In the genomic region with DNA sequence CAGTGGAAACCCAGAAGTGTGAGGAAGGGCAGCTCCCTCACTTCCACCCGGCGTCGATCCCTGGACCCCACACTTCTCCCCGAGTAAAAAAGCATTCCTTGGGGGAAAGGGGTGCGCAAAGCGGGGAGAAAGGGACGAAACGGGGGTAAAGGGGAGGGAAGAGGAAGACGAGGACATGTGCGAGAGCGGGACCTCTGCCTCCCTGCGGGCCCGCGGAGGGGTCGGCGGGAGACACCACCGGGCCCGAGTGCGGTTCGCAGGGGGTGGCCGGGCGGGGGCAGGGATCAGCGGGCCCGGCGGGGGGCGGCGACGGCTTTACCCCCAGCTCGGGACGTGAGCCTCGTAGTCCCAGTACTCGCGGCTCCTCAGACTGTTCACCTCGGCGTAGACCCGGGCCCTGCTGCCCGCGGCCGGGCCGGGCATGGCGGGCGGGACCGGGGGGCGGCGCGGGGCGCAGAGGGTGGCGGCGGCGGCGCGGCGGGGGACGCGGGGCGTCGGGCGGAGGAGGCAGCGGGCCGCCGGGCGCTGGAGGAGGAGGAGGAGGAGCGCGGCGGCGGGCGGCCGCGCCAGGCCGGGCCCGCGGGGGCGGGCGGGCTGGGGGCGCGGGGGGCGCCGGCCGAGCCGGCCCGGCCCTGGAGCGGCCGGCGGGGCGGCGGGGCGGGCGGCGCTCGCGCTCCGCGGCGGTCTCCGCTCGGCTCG, we compare ENCODE assay signal across 8 cellular contexts. TPM values are rescaled to one million over a fixed set of nuclear protein-coding genes. Genes with fewer than 3 reads are reported as not detected.
DNase-seq lines count a peak whose midpoint lies in the region; ATAC-seq and TF ChIP-seq lines count a peak whose summit lies in the region.

No MANE protein-coding gene starts in this region.

- peaks cover 33% of the 10 kb centered on the region for H3K36me3 Mint-ChIP-seq in activated CD4-positive, alpha-beta T cell treated with anti-CD3 and anti-CD28 coated beads, Interleukin-2, amount 10 ng/mL, durations not matched to agents 7 days and 5 days (ENCODE audit: low read depth)
- H3K36me3 Mint-ChIP-seq in progenitor cell of endocrine pancreas (ENCODE audit: insufficient read depth), result peaks cover 8% of the 10 kb centered on the region

- H3K4me3 Mint-ChIP-seq in activated CD4-positive, alpha-beta T cell treated with anti-CD3 and anti-CD28 coated beads, Interleukin-2, amount 10 ng/mL, durations not matched to agents 7 days and 5 days, result peak overlapping the region; percentile 79
- H3K4me3 Mint-ChIP-seq in progenitor cell of endocrine pancreas (ENCODE audit: low read depth), result peak overlapping the region; percentile 93

- H3K4me1 Mint-ChIP-seq in activated CD4-positive, alpha-beta T cell treated with anti-CD3 and anti-CD28 coated beads, Interleukin-2, amount 10 ng/mL, durations not matched to agents 7 days and 5 days, result peaks cover 41% of the 10 kb centered on the region
- H3K4me1 Mint-ChIP-seq in progenitor cell of endocrine pancreas (ENCODE audit: low read depth), result peaks cover 10% of the 10 kb centered on the region

- CTCF ChIA-PET in activated CD4-positive, alpha-beta T cell treated with anti-CD3 and anti-CD28 coated beads, Interleukin-2, amount 10 ng/mL, durations not matched to agents 7 days and 5 days (lab: Charles Lee), result interaction anchor here (0.6 to 2.0 kb wide), 5 partner anchors 9 to 170 kb away, joined by 3 to 8 read pairs (median 3); no protein-coding TSS in a partner anchor

- no peaks in the 10 kb centered on the region for H3K9me3 Mint-ChIP-seq in activated CD4-positive, alpha-beta T cell treated with anti-CD3 and anti-CD28 coated beads, Interleukin-2, amount 10 ng/mL, durations not matched to agents 7 days and 5 days
- no peaks in the 10 kb centered on the region for H3K9me3 Mint-ChIP-seq in progenitor cell of endocrine pancreas (ENCODE audit: low read depth)

- H3K27me3 Mint-ChIP-seq in activated CD4-positive, alpha-beta T cell treated with anti-CD3 and anti-CD28 coated beads, Interleukin-2, amount 10 ng/mL, durations not matched to agents 7 days and 5 days, result peaks cover 18% of the 10 kb centered on the region
- H3K27me3 Mint-ChIP-seq in progenitor cell of endocrine pancreas, result peaks cover 28% of the 10 kb centered on the region

- DNase-seq in activated CD4-positive, alpha-beta T cell treated with anti-CD3 and anti-CD28 coated beads, Interleukin-2, amount 10 ng/mL, durations not matched to agents 7 days and 5 days, result no peak
- DNase-seq in activated CD4-positive, alpha-beta T cell treated with anti-CD3 and anti-CD28 coated beads, Interleukin-2, amount 50 U/mL, for 4 hours, result no peak
- peak in 1 of 2 donors; percentile 15 for DNase-seq in foreskin fibroblast
- DNase-seq in progenitor cell of endocrine pancreas (ENCODE audit: low spot score, unreplicated experiment), result no peak
- no peak for DNase-seq in HUDEP-2 (lab: John Stamatoyannopoulos, UW; ENCODE audit: unreplicated experiment in 76 of 76)
- no peak for DNase-seq in NCI-H128 (lab: John Stamatoyannopoulos, UW; ENCODE audit: unreplicated experiment)

- POLR2A ChIA-PET in activated CD4-positive, alpha-beta T cell treated with anti-CD3 and anti-CD28 coated beads, Interleukin-2, amount 10 ng/mL, durations not matched to agents 7 days and 5 days (lab: Charles Lee), result no interaction called here

- H3K27ac Mint-ChIP-seq in activated CD4-positive, alpha-beta T cell treated with anti-CD3 and anti-CD28 coated beads, Interleukin-2, amount 10 ng/mL, durations not matched to agents 7 days and 5 days, result peak overlapping the region; percentile 84
- H3K27ac Mint-ChIP-seq in progenitor cell of endocrine pancreas, result peak overlapping the region; percentile 91

- ATAC-seq in HG02981 (IDR thresholded peaks at IDR 0.05; ENCODE audit: unreplicated experiment), result peak; percentile 22

- H3K4me3 ChIP-seq in WI38 (ENCODE audit: low read depth, low read length) (peak overlapping the region; percentile 75), foreskin fibroblast (ENCODE audit: low read depth in 1 of 2, low read length in 2 of 2) (peak overlapping the region; percentile 78 to 79)

- TF ChIP-seq CTCF in WI38 (IDR thresholded peaks at IDR 0.05; ENCODE audit: low read depth, low read length) (no peak), foreskin fibroblast (IDR thresholded peaks at IDR 0.05; ENCODE audit: low read depth, low read length) (no peak), progenitor cell of endocrine pancreas (IDR thresholded peaks at IDR 0.05; ENCODE audit: unreplicated experiment) (no peak)

RNA-seq across cellular contexts. Expression of a gene that starts 0.4 kb away (rescaled TPM):
- 10 to 100 TPM; 64.8 to 70.4 TPM for total RNA-seq in activated CD4-positive, alpha-beta T cell treated with anti-CD3 and anti-CD28 coated beads, Interleukin-2, amount 10 ng/mL, durations not matched to agents 7 days and 5 days
- 99.9 and 101 TPM in 2 replicates for total RNA-seq in progenitor cell of endocrine pancreas
